ENCODE assay signal across 14 cellular contexts in the genomic region with DNA sequence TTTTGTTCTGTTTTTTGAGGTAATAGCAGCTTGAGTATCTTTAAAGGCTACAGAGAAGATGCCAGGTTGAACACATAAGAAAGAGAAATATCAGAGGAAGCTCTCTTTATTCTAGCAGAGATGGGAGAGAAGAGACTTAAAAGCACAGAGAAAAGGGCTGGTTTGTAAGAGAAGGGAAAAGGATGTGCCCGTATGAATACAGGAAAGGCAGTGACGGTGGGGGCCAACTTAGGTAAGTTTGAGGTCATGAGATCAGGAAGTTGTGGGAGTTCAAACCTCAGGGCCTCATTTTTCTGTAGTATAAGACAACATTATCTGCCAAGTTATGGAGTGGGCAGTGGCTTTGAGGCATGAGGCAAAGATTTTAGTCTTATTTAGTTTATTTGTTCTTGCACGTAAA.
A peak's percentile ranks its signal among the peaks of the same experiment; 100 is the strongest.
DNase-seq lines count a peak whose midpoint lies in the region; ATAC-seq lines count a peak whose summit lies in the region.
"Had no signal": no experiment of that assay in that cellular context is flagged by ENCODE, and none has a peak within 500 bp of the region (broad histone marks: within the 10 kb centered on the region; RNA-seq: fewer than 3 reads in every experiment).

No MANE protein-coding gene starts in this region.

- no peaks in the 10 kb centered on the region for H3K27me3 ChIP-seq in naive thymus-derived CD4-positive, alpha-beta T cell (ENCODE audit: control insufficient read depth in 2 of 2, insufficient read depth in 2 of 2, low read length in 2 of 2)
- H3K27me3 ChIP-seq: body of pancreas had no signal

- H3K36me3 ChIP-seq in naive thymus-derived CD4-positive, alpha-beta T cell (ENCODE audit: control insufficient read depth in 2 of 3, insufficient read depth in 3 of 3, low read length in 3 of 3), result no peaks in the 10 kb centered on the region

- no peak overlapping the region for H3K4me3 ChIP-seq in naive thymus-derived CD4-positive, alpha-beta T cell (ENCODE audit: low read length)
- H3K4me3 ChIP-seq: body of pancreas had no signal

- peaks cover 0 to 18% (median 0%) of the 10 kb centered on the region in 5 donors for H3K36me3 Mint-ChIP-seq in naive thymus-derived CD4-positive, alpha-beta T cell
- H3K36me3 Mint-ChIP-seq in stimulated activated naive CD8-positive, alpha-beta T cell treated with anti-CD3 and anti-CD28 coated beads, Interleukin-15, Interleukin-2, amounts not matched to agents 100 ng/mL and 50 ng/mL, for 24 hours (ENCODE audit: low read depth), result peaks cover 3% of the 10 kb centered on the region

- H3K27me3 Mint-ChIP-seq in naive thymus-derived CD4-positive, alpha-beta T cell, result no peaks in the 10 kb centered on the region
- no peaks in the 10 kb centered on the region for H3K27me3 Mint-ChIP-seq in stimulated activated naive CD8-positive, alpha-beta T cell treated with anti-CD3 and anti-CD28 coated beads, Interleukin-15, Interleukin-2, amounts not matched to agents 100 ng/mL and 50 ng/mL, for 24 hours

- peaks cover 8 to 60% (median 40%) of the 10 kb centered on the region in 7 donors for H3K4me1 Mint-ChIP-seq in naive thymus-derived CD4-positive, alpha-beta T cell
- H3K4me1 Mint-ChIP-seq in stimulated activated naive CD8-positive, alpha-beta T cell treated with anti-CD3 and anti-CD28 coated beads, Interleukin-15, Interleukin-2, amounts not matched to agents 100 ng/mL and 50 ng/mL, for 24 hours (ENCODE audit: low read depth), result peaks cover 28% of the 10 kb centered on the region

- H3K4me1 ChIP-seq in naive thymus-derived CD4-positive, alpha-beta T cell (ENCODE audit: control insufficient read depth in 2 of 2, insufficient read depth in 2 of 2, low read length in 2 of 2), result peaks cover 11 to 22% of the 10 kb centered on the region in 2 donors
- H3K4me1 ChIP-seq: body of pancreas had no signal

- intact Hi-C loops in naive thymus-derived CD4-positive, alpha-beta T cell (cut with micrococcal nuclease), result loop anchor here (1.0 to 10.0 kb wide), 2 partner anchors 83 to 794 kb away; partner anchors contain the start of gene CA5B (in 1 of the 2)

- CTCF ChIA-PET in naive thymus-derived CD4-positive, alpha-beta T cell (lab: Charles Lee), result interaction anchor here (1.0 to 1.1 kb wide), 2 partner anchors 82 to 93 kb away, joined by 3 to 6 read pairs; no protein-coding TSS in a partner anchor

- H3K4me3 Mint-ChIP-seq in naive thymus-derived CD4-positive, alpha-beta T cell, result peak overlapping the region; percentile 22 to 76 (median 60)
- H3K4me3 Mint-ChIP-seq in stimulated activated naive CD8-positive, alpha-beta T cell treated with anti-CD3 and anti-CD28 coated beads, Interleukin-15, Interleukin-2, amounts not matched to agents 100 ng/mL and 50 ng/mL, for 24 hours, result peak overlapping the region; percentile 33
- H3K4me3 Mint-ChIP-seq: H9 had no signal

- peak; percentile 91 for ATAC-seq in naive thymus-derived CD4-positive, alpha-beta T cell
- ATAC-seq in HG03469 (IDR thresholded peaks at IDR 0.05; ENCODE audit: unreplicated experiment), result no peak
- ATAC-seq: body of pancreas had no signal

- peaks cover 0 to 22% (median 5%) of the 10 kb centered on the region in 11 donors for H3K9me3 Mint-ChIP-seq in naive thymus-derived CD4-positive, alpha-beta T cell
- peaks cover 3% of the 10 kb centered on the region for H3K9me3 Mint-ChIP-seq in stimulated activated naive CD8-positive, alpha-beta T cell treated with anti-CD3 and anti-CD28 coated beads, Interleukin-15, Interleukin-2, amounts not matched to agents 100 ng/mL and 50 ng/mL, for 24 hours

- H3K27ac Mint-ChIP-seq in naive thymus-derived CD4-positive, alpha-beta T cell, result peak overlapping the region; percentile 85 to 96 (median 91)
- peak overlapping the region; percentile 78 for H3K27ac Mint-ChIP-seq in stimulated activated naive CD8-positive, alpha-beta T cell treated with anti-CD3 and anti-CD28 coated beads, Interleukin-15, Interleukin-2, amounts not matched to agents 100 ng/mL and 50 ng/mL, for 24 hours

- peak; percentile 1 for DNase-seq in activated T-cell treated with anti-CD3 and anti-CD28 coated beads for 24 hours (ENCODE audit: low read depth)
- no peak for DNase-seq in activated T-cell treated with anti-CD3 and anti-CD28 coated beads for 4 hours
- DNase-seq in activated T-cell treated with anti-CD3 and anti-CD28 coated beads, Interleukin-2, amount 50 U/mL, for 48 hours, result peak; percentile 34 to 40
- peak in 8 of 9 donors; percentile 23 to 77 (median 74) for DNase-seq in naive thymus-derived CD4-positive, alpha-beta T cell
- DNase-seq in kidney glomerular epithelial cell (lab: John Stamatoyannopoulos, UW), result no peak
- no peak for DNase-seq in H4 (ENCODE audit: low spot score)
- DNase-seq: body of pancreas, H9, hypothalamus, KG1, NCI-H1694, NCI-H524 treated with DMSO at 0.1 percent for 48 hours had no signal

- no peaks in the 10 kb centered on the region for H3K9me3 ChIP-seq in naive thymus-derived CD4-positive, alpha-beta T cell (ENCODE audit: control insufficient read depth in 2 of 3, low read length in 3 of 3)
- H3K9me3 ChIP-seq: body of pancreas had no signal

- H3K27ac ChIP-seq in naive thymus-derived CD4-positive, alpha-beta T cell (ENCODE audit: low read depth, low read length), result peak overlapping the region; percentile 57
- H3K27ac ChIP-seq: body of pancreas had no signal

- POLR2A ChIA-PET in naive thymus-derived CD4-positive, alpha-beta T cell (lab: Charles Lee), result no interaction called here

Comparison
In these comparisons a context has a peak if more than half of its experiments do, and no peak if none do; other contexts are left out.
1. DNase-seq: peak in activated T-cell treated with anti-CD3 and anti-CD28 coated beads for 24 hours (single experiment), activated T-cell treated with anti-CD3 and anti-CD28 coated beads, Interleukin-2, amount 50 U/mL, for 48 hours (2 of 2) and naive thymus-derived CD4-positive, alpha-beta T cell (8 of 9); none in activated T-cell treated with anti-CD3 and anti-CD28 coated beads for 4 hours (single experiment), kidney glomerular epithelial cell (single experiment) and H4 (single experiment).